In genomic region chr19:1253514-1254080, GRCh38 we compare ENCODE assay signal across 1 cellular context.
TF ChIP-seq lines count a peak whose summit lies in the region.

No MANE protein-coding gene starts in this region.

TF ChIP-seq in HepG2, 621 proteins besides CTCF, POLR2A, EP300 and RAD21 (continued from another document and continues in another):
- TF ChIP-seq HMGXB3 (CRISPR knock-in tag; IDR thresholded peaks at IDR 0.05; ENCODE audit: borderline replicate concordance) (no peak), RAD51 (IDR thresholded peaks at IDR 0.05; ENCODE audit: borderline replicate concordance) (no peak), HOXA7 (CRISPR knock-in tag; IDR thresholded peaks at IDR 0.05) (no peak), ZNF318 (CRISPR knock-in tag; IDR thresholded peaks at IDR 0.05) (no peak), MLLT10 (CRISPR knock-in tag; IDR thresholded peaks at IDR 0.05) (no peak), ZNF616 (CRISPR knock-in tag; IDR thresholded peaks at IDR 0.05; ENCODE audit: low read depth) (no peak), EZH2 (conservative IDR thresholded peaks at IDR 0.05; ENCODE audit: low read depth, low read length) (no peak), KAT8 (CRISPR knock-in tag; IDR thresholded peaks at IDR 0.05) (0 out of 2 replicates have a peak, but pooled peaks have one; percentile 19), FOXP4 (CRISPR knock-in tag; IDR thresholded peaks at IDR 0.05) (peak; percentile 61), ZNF605 (CRISPR knock-in tag; IDR thresholded peaks at IDR 0.05) (no peak; the same call in 1 of the 2 replicates), SUZ12 (IDR thresholded peaks at IDR 0.05; ENCODE audit: low read depth, low read length) (no peak), HIC2 (CRISPR knock-in tag; IDR thresholded peaks at IDR 0.05; ENCODE audit: low read depth) (peak; percentile 64; the same call in 1 of the 2 replicates), TEAD2 (CRISPR knock-in tag; IDR thresholded peaks at IDR 0.05) (no peak), ZNF33A (CRISPR knock-in tag; IDR thresholded peaks at IDR 0.05; ENCODE audit: borderline replicate concordance) (no peak), AGO2 (optimal IDR thresholded peaks at IDR 0.05; ENCODE audit: low read depth, low read length) (peak; percentile 99), ZNF296 (CRISPR knock-in tag; conservative IDR thresholded peaks at IDR 0.05) (no peak), ZNF761 (CRISPR knock-in tag; conservative IDR thresholded peaks at IDR 0.05) (no peak), ZNF552 (CRISPR knock-in tag; IDR thresholded peaks at IDR 0.05; ENCODE audit: borderline replicate concordance) (no peak), ZBTB21 (CRISPR knock-in tag; IDR thresholded peaks at IDR 0.05) (no peak), ZNF556 (CRISPR knock-in tag; IDR thresholded peaks at IDR 0.05; ENCODE audit: borderline replicate concordance) (no peak), JUNB (CRISPR knock-in tag; IDR thresholded peaks at IDR 0.05; ENCODE audit: borderline replicate concordance) (no peak), KLF9 (CRISPR knock-in tag; IDR thresholded peaks at IDR 0.05; ENCODE audit: low read depth) (no peak), ZNF354B (CRISPR knock-in tag; IDR thresholded peaks at IDR 0.05) (no peak), ZNF850 (CRISPR knock-in tag; conservative IDR thresholded peaks at IDR 0.05) (no peak), CENPX (CRISPR knock-in tag; IDR thresholded peaks at IDR 0.05) (no peak), ZNF710 (CRISPR knock-in tag; IDR thresholded peaks at IDR 0.05; ENCODE audit: borderline replicate concordance) (no peak; the same call in 1 of the 2 replicates), FOXM1 (CRISPR knock-in tag; IDR thresholded peaks at IDR 0.05) (no peak), MBNL3 (CRISPR knock-in tag; conservative IDR thresholded peaks at IDR 0.05) (no peak), ZSCAN20 (CRISPR knock-in tag; IDR thresholded peaks at IDR 0.05; ENCODE audit: borderline replicate concordance) (no peak), ZKSCAN1 (IDR thresholded peaks at IDR 0.05; ENCODE audit: low read length) (no peak), ZBTB43 (CRISPR knock-in tag; conservative IDR thresholded peaks at IDR 0.05) (no peak), GABPB1 (CRISPR knock-in tag; IDR thresholded peaks at IDR 0.05) (peak; percentile 55; the same call in 1 of the 2 replicates), SIX1 (CRISPR knock-in tag; IDR thresholded peaks at IDR 0.05; ENCODE audit: borderline replicate concordance) (no peak), SKIL (CRISPR knock-in tag; IDR thresholded peaks at IDR 0.05; ENCODE audit: borderline replicate concordance) (peak; percentile 81; the same call in 1 of the 2 replicates), SIN3B (IDR thresholded peaks at IDR 0.05; ENCODE audit: low read length) (no peak), KLF11 (CRISPR knock-in tag; IDR thresholded peaks at IDR 0.05) (no peak), DR1 (CRISPR knock-in tag; IDR thresholded peaks at IDR 0.05) (no peak; the same call in 1 of the 2 replicates), ZNF674 (CRISPR knock-in tag; IDR thresholded peaks at IDR 0.05; ENCODE audit: low read depth) (no peak), SMAD1 (CRISPR knock-in tag; IDR thresholded peaks at IDR 0.05; ENCODE audit: borderline replicate concordance, low read depth) (no peak), ZNF569 (CRISPR knock-in tag; IDR thresholded peaks at IDR 0.05; ENCODE audit: borderline replicate concordance) (no peak), EEA1 (CRISPR knock-in tag; IDR thresholded peaks at IDR 0.05; ENCODE audit: borderline replicate concordance) (no peak), PHF5A (CRISPR knock-in tag; IDR thresholded peaks at IDR 0.05; ENCODE audit: low read depth, unreplicated experiment) (no peak)
